1 cellular context compared by ENCODE assay signal in the genomic region with DNA sequence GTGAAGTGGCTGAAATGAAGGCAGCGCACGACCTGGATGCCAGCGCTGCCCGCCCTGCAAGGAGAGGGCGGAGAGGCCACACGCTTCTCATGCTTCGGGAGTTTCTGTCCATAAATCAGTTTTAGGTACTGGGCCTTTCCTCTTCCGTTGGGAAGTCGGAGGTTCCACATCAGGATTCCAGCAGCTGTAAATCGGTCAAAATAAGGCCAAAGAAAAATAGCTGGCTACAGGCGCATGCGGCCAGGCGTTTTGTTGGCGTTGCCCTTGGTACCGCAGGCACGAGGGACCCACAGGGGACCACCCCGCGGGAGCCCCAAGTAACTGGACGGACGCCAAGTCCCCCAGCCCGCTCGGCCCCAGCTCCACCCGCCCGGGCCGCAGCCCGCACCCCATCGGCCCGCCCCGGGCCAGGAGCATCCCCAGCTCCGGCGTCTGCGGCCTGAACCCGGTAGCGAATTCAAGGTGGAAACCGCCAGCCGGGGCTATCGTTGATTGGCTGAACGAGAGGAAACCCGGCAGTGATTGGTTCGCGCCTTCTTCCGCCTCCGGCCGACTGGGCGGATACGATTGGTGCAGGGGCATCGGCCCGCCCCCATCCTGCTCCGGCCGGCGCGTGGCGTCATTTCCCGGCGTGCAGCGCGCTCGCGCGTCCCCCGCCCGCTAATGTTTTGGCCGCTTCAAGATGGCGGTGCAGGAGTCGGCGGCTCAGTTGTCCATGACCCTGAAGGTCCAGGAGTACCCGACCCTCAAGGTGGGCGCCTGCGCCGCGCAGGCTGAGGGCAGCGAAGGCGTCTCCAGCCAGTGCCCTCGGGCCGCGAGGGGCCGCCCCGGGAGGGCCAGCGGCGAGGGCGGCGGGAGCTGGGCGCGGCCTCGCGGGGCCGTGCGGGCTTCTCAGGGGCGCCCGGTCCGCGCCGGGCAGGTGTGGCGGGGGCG.
TF ChIP-seq lines count a peak whose summit lies in the region.

Gene MAEA (plus strand): TSS at position 660 of the 933 bp plus-strand sequence. CDS start 23 bp downstream, at position 683.

TF ChIP-seq in A549, 52 proteins besides CTCF, POLR2A, EP300 and RAD21 (continued from another document):
- TF ChIP-seq, protein P1, sequence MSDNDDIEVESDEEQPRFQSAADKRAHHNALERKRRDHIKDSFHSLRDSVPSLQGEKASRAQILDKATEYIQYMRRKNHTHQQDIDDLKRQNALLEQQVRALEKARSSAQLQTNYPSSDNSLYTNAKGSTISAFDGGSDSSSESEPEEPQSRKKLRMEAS (IDR thresholded peaks at IDR 0.05) = peak; percentile 67
- TF ChIP-seq CEBPB (IDR thresholded peaks at IDR 0.05) (no peak), EHF (CRISPR knock-in tag; IDR thresholded peaks at IDR 0.05) (no peak), MAFK (IDR thresholded peaks at IDR 0.05; ENCODE audit: partially characterized antibody) (no peak), KDM5A (IDR thresholded peaks at IDR 0.05) (peak; percentile 62), ZSCAN20 (CRISPR knock-in tag; IDR thresholded peaks at IDR 0.05) (no peak), BHLHE40 (IDR thresholded peaks at IDR 0.05; ENCODE audit: low read depth, low read length) (no peak), BCL3 (IDR thresholded peaks at IDR 0.05) (peak; percentile 64; the same call in 2 of the 3 replicates), HDAC2 (IDR thresholded peaks at IDR 0.05) (no peak), ZC3H11A (IDR thresholded peaks at IDR 0.05) (no peak), TP53 (CRISPR knock-in tag; IDR thresholded peaks at IDR 0.05) (peak; percentile 53; the same call in 1 of the 2 replicates), NPAS2 (CRISPR knock-in tag; IDR thresholded peaks at IDR 0.05; ENCODE audit: borderline replicate concordance) (no peak), SMC3 (IDR thresholded peaks at IDR 0.05) (no peak), RFX5 (IDR thresholded peaks at IDR 0.05) (peak; percentile 56; the same call in 1 of the 2 replicates), JUN (IDR thresholded peaks at IDR 0.05) (peak in 1 of 2 experiments; percentile 77; a peak in 3 of 5 replicates), FOXS1 (CRISPR knock-in tag; IDR thresholded peaks at IDR 0.05) (no peak), MYC (IDR thresholded peaks at IDR 0.05; ENCODE audit: borderline replicate concordance, low read length) (no peak), CBX2 (IDR thresholded peaks at IDR 0.05; ENCODE audit: borderline replicate concordance, low read depth) (no peak), NR3C1 (IDR thresholded peaks at IDR 0.05) (no peak), SREBF2 (IDR thresholded peaks at IDR 0.05) (no peak), USF2 (IDR thresholded peaks at IDR 0.05) (no peak), HMGXB4 (CRISPR knock-in tag; IDR thresholded peaks at IDR 0.05; ENCODE audit: borderline replicate concordance) (0 out of 2 replicates have a peak, but pooled peaks have one; percentile 40), CBX8 (IDR thresholded peaks at IDR 0.05) (no peak), ZNF302 (CRISPR knock-in tag; IDR thresholded peaks at IDR 0.05) (no peak), HOXB5 (CRISPR knock-in tag; IDR thresholded peaks at IDR 0.05) (no peak), MAZ (IDR thresholded peaks at IDR 0.05; ENCODE audit: borderline replicate concordance, low read depth, low read length) (no peak), FOSB (CRISPR knock-in tag; IDR thresholded peaks at IDR 0.05) (no peak), HEYL (CRISPR knock-in tag; IDR thresholded peaks at IDR 0.05) (no peak), CHD2 (IDR thresholded peaks at IDR 0.05; ENCODE audit: low read length, partially characterized antibody) (no peak), TFCP2L1 (CRISPR knock-in tag; IDR thresholded peaks at IDR 0.05) (no peak), ESRRA (IDR thresholded peaks at IDR 0.05; ENCODE audit: borderline replicate concordance, low read length) (no peak), PHF8 (IDR thresholded peaks at IDR 0.05; ENCODE audit: borderline replicate concordance, low read depth) (peak; percentile 80; the same call in 1 of the 2 replicates), FOSL2 (IDR thresholded peaks at IDR 0.05) (no peak), FOSL2 (CRISPR knock-in tag; IDR thresholded peaks at IDR 0.05) (no peak), KDM1A (IDR thresholded peaks at IDR 0.05; ENCODE audit: low read depth) (no peak)
- TF ChIP-seq, protein P2, sequence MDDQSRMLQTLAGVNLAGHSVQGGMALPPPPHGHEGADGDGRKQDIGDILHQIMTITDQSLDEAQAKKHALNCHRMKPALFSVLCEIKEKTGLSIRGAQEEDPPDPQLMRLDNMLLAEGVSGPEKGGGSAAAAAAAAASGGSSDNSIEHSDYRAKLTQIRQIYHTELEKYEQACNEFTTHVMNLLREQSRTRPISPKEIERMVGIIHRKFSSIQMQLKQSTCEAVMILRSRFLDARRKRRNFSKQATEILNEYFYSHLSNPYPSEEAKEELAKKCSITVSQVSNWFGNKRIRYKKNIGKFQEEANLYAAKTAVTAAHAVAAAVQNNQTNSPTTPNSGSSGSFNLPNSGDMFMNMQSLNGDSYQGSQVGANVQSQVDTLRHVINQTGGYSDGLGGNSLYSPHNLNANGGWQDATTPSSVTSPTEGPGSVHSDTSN (IDR thresholded peaks at IDR 0.05) = no peak
- TF ChIP-seq, protein P3, sequence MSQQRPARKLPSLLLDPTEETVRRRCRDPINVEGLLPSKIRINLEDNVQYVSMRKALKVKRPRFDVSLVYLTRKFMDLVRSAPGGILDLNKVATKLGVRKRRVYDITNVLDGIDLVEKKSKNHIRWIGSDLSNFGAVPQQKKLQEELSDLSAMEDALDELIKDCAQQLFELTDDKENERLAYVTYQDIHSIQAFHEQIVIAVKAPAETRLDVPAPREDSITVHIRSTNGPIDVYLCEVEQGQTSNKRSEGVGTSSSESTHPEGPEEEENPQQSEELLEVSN (IDR thresholded peaks at IDR 0.05; ENCODE audit: borderline replicate concordance, low read depth) = peak; percentile 43; the same call in 1 of the 2 replicates
